16 cellular contexts compared by ENCODE assay signal in genomic region chr1:245606157-245606725, GRCh38.
"Had no signal": no experiment of that assay in that cellular context is flagged by ENCODE, and none has a peak within 500 bp of the region (broad histone marks: within the 10 kb centered on the region; RNA-seq: fewer than 3 reads in every experiment).

No MANE protein-coding gene starts in this region.

- H3K4me1 Mint-ChIP-seq: activated CD8-positive, alpha-beta memory T cell treated with anti-CD3 and anti-CD28 coated beads, Interleukin-2, amount 10 ng/mL, durations not matched to agents 7 days and 5 days; activated naive CD4-positive, alpha-beta T cell treated with anti-CD3 and anti-CD28 coated beads, Interleukin-2, amount 50 U/mL, for 24 hours; central memory CD8-positive, alpha-beta T cell; memory B cell; T-cell had no signal

- H3K36me3 ChIP-seq: adrenal gland, heart right ventricle, right lobe of liver, spleen had no signal

- H3K9me3 Mint-ChIP-seq: activated naive CD4-positive, alpha-beta T cell treated with anti-CD3 and anti-CD28 coated beads, Interleukin-2, amount 50 U/mL, for 24 hours; central memory CD8-positive, alpha-beta T cell; memory B cell; stimulated activated naive CD8-positive, alpha-beta T cell treated with anti-CD3 and anti-CD28 coated beads, Interleukin-15, Interleukin-2, amounts not matched to agents 100 ng/mL and 50 ng/mL, for 24 hours; T-cell had no signal

- H3K27ac ChIP-seq: coronary artery, heart right ventricle, right lobe of liver, spleen had no signal

- H3K4me3 Mint-ChIP-seq: activated CD8-positive, alpha-beta memory T cell treated with anti-CD3 and anti-CD28 coated beads, Interleukin-2, amount 10 ng/mL, durations not matched to agents 7 days and 5 days; activated naive CD4-positive, alpha-beta T cell treated with anti-CD3 and anti-CD28 coated beads, Interleukin-2, amount 50 U/mL, for 24 hours; central memory CD8-positive, alpha-beta T cell; memory B cell; stimulated activated naive CD8-positive, alpha-beta T cell treated with anti-CD3 and anti-CD28 coated beads, Interleukin-15, Interleukin-2, amounts not matched to agents 100 ng/mL and 50 ng/mL, for 24 hours; T-cell had no signal

- H3K9me3 ChIP-seq: adrenal gland, heart right ventricle, right lobe of liver, spleen had no signal

- H3K27me3 ChIP-seq: adrenal gland, right lobe of liver had no signal

- DNase-seq: activated CD4-positive, alpha-beta T cell treated with anti-CD3 and anti-CD28 coated beads, Interleukin-2, amount 50 U/mL, for 48 hours; activated CD4-positive, CD25-positive, alpha-beta regulatory T cell treated with anti-CD3 and anti-CD28 coated beads, Interleukin-2, amount 50 U/mL, for 72 hours; activated CD8-positive, alpha-beta memory T cell treated with anti-CD3 and anti-CD28 coated beads, Interleukin-2, amount 10 ng/mL, durations not matched to agents 7 days and 5 days; activated effector memory CD4-positive, alpha-beta T cell treated with Interleukin-2 at 50 U/mL for 16 hours; activated T-cell treated with anti-CD3 and anti-CD28 coated beads, Interleukin-2, amount 50 U/mL, for 1 hour; effector CD8-positive, alpha-beta T cell; right lobe of liver; spleen; T-cell had no signal

- H3K27ac Mint-ChIP-seq: activated CD8-positive, alpha-beta memory T cell treated with anti-CD3 and anti-CD28 coated beads, Interleukin-2, amount 10 ng/mL, durations not matched to agents 7 days and 5 days; activated naive CD4-positive, alpha-beta T cell treated with anti-CD3 and anti-CD28 coated beads, Interleukin-2, amount 50 U/mL, for 24 hours; memory B cell; stimulated activated naive CD8-positive, alpha-beta T cell treated with anti-CD3 and anti-CD28 coated beads, Interleukin-15, Interleukin-2, amounts not matched to agents 100 ng/mL and 50 ng/mL, for 24 hours; T-cell had no signal

- H3K4me1 ChIP-seq: right lobe of liver, spleen had no signal

- H3K36me3 Mint-ChIP-seq: activated CD8-positive, alpha-beta memory T cell treated with anti-CD3 and anti-CD28 coated beads, Interleukin-2, amount 10 ng/mL, durations not matched to agents 7 days and 5 days; activated naive CD4-positive, alpha-beta T cell treated with anti-CD3 and anti-CD28 coated beads, Interleukin-2, amount 50 U/mL, for 24 hours; memory B cell; T-cell had no signal

- H3K4me3 ChIP-seq: adrenal gland, heart right ventricle, right lobe of liver, spleen had no signal

- ATAC-seq: activated CD8-positive, alpha-beta memory T cell treated with anti-CD3 and anti-CD28 coated beads, Interleukin-2, amount 10 ng/mL, durations not matched to agents 7 days and 5 days; T-cell had no signal

- H3K27me3 Mint-ChIP-seq: activated naive CD4-positive, alpha-beta T cell treated with anti-CD3 and anti-CD28 coated beads, Interleukin-2, amount 50 U/mL, for 24 hours had no signal
